In the genomic region with DNA sequence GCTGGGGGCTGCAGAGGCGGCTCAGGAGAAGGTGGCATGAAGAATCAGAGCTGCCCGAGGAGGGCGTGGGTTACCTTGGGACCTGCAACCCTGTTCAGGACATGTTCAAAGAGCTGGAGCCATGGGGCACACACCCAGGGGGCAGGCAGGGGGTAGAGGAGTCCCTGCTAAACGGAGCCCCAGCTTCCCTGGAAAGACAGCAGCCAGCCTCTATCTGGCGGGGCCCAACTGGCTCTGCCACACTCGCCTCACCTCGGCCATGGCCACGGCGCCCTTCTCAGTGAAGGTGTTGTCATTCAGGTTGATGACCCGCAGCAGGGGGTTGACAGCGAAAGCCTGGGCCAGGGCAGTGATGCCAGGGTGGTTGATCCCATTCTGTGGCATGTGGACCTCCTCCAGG, we compare ENCODE assay signal across 1 cellular context.
TF ChIP-seq lines count a peak whose summit lies in the region.

No MANE protein-coding gene starts in this region.

TF ChIP-seq in K562, 482 proteins besides CTCF, POLR2A, EP300 and RAD21:
- TF ChIP-seq CAMTA2 (CRISPR knock-in tag; conservative IDR thresholded peaks at IDR 0.05): no peak
- TF ChIP-seq DEAF1 (CRISPR knock-in tag; IDR thresholded peaks at IDR 0.05): no peak
- TF ChIP-seq ZNF224 (CRISPR knock-in tag; IDR thresholded peaks at IDR 0.05): no peak
- no peak for TF ChIP-seq PPARD (CRISPR knock-in tag; IDR thresholded peaks at IDR 0.05)
- peak; percentile 54; the same call in 1 of the 2 replicates for TF ChIP-seq POLR2G (IDR thresholded peaks at IDR 0.05; ENCODE audit: low read depth, low read length)
- TF ChIP-seq, protein P1, sequence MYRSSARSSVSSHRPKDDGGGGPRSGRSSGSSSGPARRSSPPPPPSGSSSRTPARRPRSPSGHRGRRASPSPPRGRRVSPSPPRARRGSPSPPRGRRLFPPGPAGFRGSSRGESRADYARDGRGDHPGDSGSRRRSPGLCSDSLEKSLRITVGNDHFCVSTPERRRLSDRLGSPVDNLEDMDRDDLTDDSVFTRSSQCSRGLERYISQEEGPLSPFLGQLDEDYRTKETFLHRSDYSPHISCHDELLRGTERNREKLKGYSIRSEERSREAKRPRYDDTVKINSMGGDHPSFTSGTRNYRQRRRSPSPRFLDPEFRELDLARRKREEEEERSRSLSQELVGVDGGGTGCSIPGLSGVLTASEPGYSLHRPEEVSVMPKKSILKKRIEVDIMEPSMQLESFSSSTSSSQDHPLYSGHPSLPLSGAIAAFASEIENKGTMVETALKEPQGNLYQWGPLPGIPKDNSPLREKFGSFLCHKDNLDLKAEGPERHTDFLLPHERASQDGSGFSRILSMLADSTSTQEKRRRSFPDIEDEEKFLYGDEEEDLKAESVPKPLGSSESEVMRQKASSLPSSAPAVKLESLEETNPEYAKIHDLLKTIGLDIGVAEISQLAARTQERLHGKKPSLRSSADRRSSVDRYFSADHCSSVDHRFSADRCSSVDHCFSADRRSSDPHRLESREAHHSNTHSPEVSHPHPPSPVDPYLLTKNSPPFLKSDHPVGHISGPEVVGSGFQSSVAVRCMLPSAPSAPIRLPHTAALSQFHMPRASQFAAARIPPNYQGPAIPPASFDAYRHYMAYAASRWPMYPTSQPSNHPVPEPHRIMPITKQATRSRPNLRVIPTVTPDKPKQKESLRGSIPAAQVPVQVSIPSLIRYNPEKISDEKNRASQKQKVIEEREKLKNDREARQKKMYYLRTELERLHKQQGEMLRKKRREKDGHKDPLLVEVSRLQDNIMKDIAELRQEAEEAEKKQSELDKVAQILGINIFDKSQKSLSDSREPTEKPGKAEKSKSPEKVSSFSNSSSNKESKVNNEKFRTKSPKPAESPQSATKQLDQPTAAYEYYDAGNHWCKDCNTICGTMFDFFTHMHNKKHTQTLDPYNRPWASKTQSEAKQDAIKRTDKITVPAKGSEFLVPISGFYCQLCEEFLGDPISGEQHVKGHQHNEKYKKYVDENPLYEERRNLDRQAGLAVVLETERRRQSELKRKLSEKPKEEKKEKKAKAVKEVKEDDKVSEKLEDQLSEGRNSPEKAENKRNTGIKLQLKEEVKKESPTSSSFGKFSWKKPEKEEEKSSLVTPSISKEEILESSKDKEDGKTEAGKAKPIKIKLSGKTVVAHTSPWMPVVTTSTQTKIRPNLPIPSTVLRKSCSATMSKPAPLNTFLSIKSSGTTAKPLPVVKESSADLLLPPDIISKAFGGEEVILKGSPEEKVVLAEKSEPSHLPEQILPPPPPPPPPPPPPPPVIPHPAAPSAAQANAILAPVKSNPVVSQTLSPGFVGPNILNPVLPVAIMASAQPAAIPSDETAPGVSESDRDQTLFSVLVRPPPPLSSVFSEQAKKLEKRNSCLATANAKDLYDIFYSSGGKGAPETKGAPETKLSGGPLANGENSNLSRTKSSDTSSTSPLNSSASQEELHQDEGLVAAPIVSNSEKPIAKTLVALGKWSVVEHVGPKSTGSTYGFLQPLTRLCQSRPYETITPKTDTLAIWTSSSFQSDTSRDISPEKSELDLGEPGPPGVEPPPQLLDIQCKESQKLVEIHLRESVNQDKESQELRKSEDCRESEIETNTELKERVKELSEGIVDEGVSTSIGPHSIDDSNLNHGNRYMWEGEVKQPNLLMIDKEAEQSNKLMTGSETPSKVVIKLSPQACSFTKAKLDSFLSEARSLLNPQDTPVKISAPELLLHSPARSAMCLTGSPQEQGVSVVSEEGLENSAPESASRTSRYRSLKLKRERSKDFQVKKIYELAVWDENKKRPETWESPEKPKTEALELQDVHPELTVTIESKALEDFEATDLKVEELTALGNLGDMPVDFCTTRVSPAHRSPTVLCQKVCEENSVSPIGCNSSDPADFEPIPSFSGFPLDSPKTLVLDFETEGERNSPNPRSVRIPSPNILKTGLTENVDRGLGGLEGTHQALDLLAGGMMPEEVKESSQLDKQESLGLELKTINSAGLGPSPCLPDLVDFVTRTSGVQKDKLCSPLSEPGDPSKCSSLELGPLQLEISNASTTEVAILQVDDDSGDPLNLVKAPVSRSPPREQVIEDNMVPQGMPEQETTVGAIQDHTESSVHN (IDR thresholded peaks at IDR 0.05; ENCODE audit: borderline replicate concordance in 1 of 2, low read depth in 1 of 2): no peak
TF ChIP-seq in K562: peak in this region for 1.
